16 cellular contexts compared by ENCODE assay signal in genomic region chr5:90645024-90645610, GRCh38.
DNase-seq lines count a peak whose midpoint lies in the region; ATAC-seq, FAIRE-seq and TF ChIP-seq lines count a peak whose summit lies in the region.
"Had no signal": no experiment of that assay in that cellular context is flagged by ENCODE, and none has a peak within 500 bp of the region (broad histone marks: within the 10 kb centered on the region; RNA-seq: fewer than 3 reads in every experiment).

No MANE protein-coding gene starts in this region.

- H3K27me3 ChIP-seq in mesendoderm (ENCODE audit: insufficient read depth, low read length, poor library complexity), result no peaks in the 10 kb centered on the region
- H3K27me3 ChIP-seq: body of pancreas had no signal

- H3K9ac ChIP-seq in mesendoderm (ENCODE audit: low read length), result no peak overlapping the region
- H3K9ac ChIP-seq: parathyroid adenoma had no signal

- H3K79me2 ChIP-seq in mesendoderm (ENCODE audit: control insufficient read depth, insufficient read depth, low read length), result no peaks in the 10 kb centered on the region
- H3K79me2 ChIP-seq: parathyroid adenoma had no signal

- H2BK15ac ChIP-seq in mesendoderm (replicated peaks; ENCODE audit: low read depth), result no peak overlapping the region

- no peak overlapping the region for H2BK5ac ChIP-seq in mesendoderm (ENCODE audit: low read length)

- FAIRE-seq in D721Med (lab: Jason Lieb, UNC), result peak; percentile 41
- FAIRE-seq: GM18507 had no signal

- H3K23ac ChIP-seq in mesendoderm (ENCODE audit: low read length), result no peak overlapping the region

- no peak for TF ChIP-seq CTCF in D721Med (IDR thresholded peaks at IDR 0.05; ENCODE audit: insufficient read depth, missing control alignments)

- no peak for DNase-seq in D721Med (ENCODE audit: insufficient read length, low spot score)
- peak; percentile 19 for DNase-seq in KBM-7
- DNase-seq in caudate nucleus (lab: John Stamatoyannopoulos, UW), result no peak
- DNase-seq in mesendoderm, result peak; percentile 97
- no peak for DNase-seq in AG08396 (ENCODE audit: low spot score)
- DNase-seq in Ammon's horn (ENCODE audit: low spot score), result no peak
- no peak for DNase-seq in HCEC 1CT
- DNase-seq: activated CD4-positive, alpha-beta T cell treated with anti-CD3 and anti-CD28 coated beads for 48 hours; body of pancreas; glutamatergic neuron; Karpas-422; NCI-H2081; stimulated activated CD4-positive, alpha-beta T cell treated with anti-CD3 and anti-CD28 coated beads, Interleukin-2, amount 100 ng/mL, for 24 hours had no signal

- H2BK120ac ChIP-seq in mesendoderm (ENCODE audit: low read depth, low read length), result no peak overlapping the region

- H3K4ac ChIP-seq in mesendoderm (ENCODE audit: low read depth, low read length), result no peak overlapping the region

- in situ Hi-C loops in KBM-7 (cut with MboI; ENCODE audit: low pct_unique_long_range_greater_than_20kb, low sequenced_read_pairs), result no loop called here

- H2AK5ac ChIP-seq in mesendoderm (ENCODE audit: low read length), result no peak overlapping the region

- no peak overlapping the region for H3K56ac ChIP-seq in mesendoderm (ENCODE audit: low read length)

- no peak for ATAC-seq in GM19467 (IDR thresholded peaks at IDR 0.05; ENCODE audit: unreplicated experiment)
- ATAC-seq: body of pancreas had no signal

- H4K5ac ChIP-seq in mesendoderm (ENCODE audit: low read length), result no peak overlapping the region

- H3K4me2 ChIP-seq in mesendoderm (ENCODE audit: low read length), result no peak overlapping the region

- no CpG with 5 or more reads among the region's 8 CpGs for WGBS in mesendoderm (ENCODE audit: extremely low coverage, insufficient coverage, low lambda C conversion rate)

- no peaks in the 10 kb centered on the region for H3K4me1 ChIP-seq in mesendoderm (ENCODE audit: control insufficient read depth, low read depth, low read length)
- H3K4me1 ChIP-seq: parathyroid adenoma had no signal

- H4K8ac ChIP-seq in mesendoderm (ENCODE audit: low read depth, low read length), result no peak overlapping the region

- peak overlapping the region; percentile 31 for H3K27ac ChIP-seq in caudate nucleus (ENCODE audit: low read depth, low read length)
- peak overlapping the region; percentile 22 for H3K27ac ChIP-seq in mesendoderm (ENCODE audit: low read depth, low read length)
- H3K27ac ChIP-seq: body of pancreas, parathyroid adenoma had no signal

- peak overlapping the region; percentile 61 for H3K18ac ChIP-seq in mesendoderm (ENCODE audit: low read length)

- no peaks in the 10 kb centered on the region for H3K36me3 ChIP-seq in mesendoderm (ENCODE audit: control insufficient read depth, insufficient read depth, low read length)

- H3K4me3 ChIP-seq in mesendoderm (ENCODE audit: low read length), result no peak overlapping the region
- H3K4me3 ChIP-seq: body of pancreas had no signal

- H3K79me1 ChIP-seq in mesendoderm (ENCODE audit: low read length), result no peaks in the 10 kb centered on the region

Comparison
In these comparisons a context has a peak if more than half of its experiments do, and no peak if none do; other contexts are left out.
1. DNase-seq: peak in KBM-7 (single experiment) and mesendoderm (single experiment); none in D721Med (single experiment), caudate nucleus (0 of 61), AG08396 (single experiment), Ammon's horn (single experiment) and HCEC 1CT (single experiment).